ENCODE assay signal across 1 cellular context in genomic region chr5:76363385-76364261, GRCh38.
A peak's percentile ranks its signal among the peaks of the same experiment; 100 is the strongest.
TF ChIP-seq lines count a peak whose summit lies in the region.

No MANE protein-coding gene starts in this region.

TF ChIP-seq in K562, 482 proteins besides CTCF, POLR2A, EP300 and RAD21 (continued from another document and continues in another):
- TF ChIP-seq, protein P1, sequence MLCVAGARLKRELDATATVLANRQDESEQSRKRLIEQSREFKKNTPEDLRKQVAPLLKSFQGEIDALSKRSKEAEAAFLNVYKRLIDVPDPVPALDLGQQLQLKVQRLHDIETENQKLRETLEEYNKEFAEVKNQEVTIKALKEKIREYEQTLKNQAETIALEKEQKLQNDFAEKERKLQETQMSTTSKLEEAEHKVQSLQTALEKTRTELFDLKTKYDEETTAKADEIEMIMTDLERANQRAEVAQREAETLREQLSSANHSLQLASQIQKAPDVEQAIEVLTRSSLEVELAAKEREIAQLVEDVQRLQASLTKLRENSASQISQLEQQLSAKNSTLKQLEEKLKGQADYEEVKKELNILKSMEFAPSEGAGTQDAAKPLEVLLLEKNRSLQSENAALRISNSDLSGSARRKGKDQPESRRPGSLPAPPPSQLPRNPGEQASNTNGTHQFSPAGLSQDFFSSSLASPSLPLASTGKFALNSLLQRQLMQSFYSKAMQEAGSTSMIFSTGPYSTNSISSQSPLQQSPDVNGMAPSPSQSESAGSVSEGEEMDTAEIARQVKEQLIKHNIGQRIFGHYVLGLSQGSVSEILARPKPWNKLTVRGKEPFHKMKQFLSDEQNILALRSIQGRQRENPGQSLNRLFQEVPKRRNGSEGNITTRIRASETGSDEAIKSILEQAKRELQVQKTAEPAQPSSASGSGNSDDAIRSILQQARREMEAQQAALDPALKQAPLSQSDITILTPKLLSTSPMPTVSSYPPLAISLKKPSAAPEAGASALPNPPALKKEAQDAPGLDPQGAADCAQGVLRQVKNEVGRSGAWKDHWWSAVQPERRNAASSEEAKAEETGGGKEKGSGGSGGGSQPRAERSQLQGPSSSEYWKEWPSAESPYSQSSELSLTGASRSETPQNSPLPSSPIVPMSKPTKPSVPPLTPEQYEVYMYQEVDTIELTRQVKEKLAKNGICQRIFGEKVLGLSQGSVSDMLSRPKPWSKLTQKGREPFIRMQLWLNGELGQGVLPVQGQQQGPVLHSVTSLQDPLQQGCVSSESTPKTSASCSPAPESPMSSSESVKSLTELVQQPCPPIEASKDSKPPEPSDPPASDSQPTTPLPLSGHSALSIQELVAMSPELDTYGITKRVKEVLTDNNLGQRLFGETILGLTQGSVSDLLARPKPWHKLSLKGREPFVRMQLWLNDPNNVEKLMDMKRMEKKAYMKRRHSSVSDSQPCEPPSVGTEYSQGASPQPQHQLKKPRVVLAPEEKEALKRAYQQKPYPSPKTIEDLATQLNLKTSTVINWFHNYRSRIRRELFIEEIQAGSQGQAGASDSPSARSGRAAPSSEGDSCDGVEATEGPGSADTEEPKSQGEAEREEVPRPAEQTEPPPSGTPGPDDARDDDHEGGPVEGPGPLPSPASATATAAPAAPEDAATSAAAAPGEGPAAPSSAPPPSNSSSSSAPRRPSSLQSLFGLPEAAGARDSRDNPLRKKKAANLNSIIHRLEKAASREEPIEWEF (CRISPR knock-in tag; IDR thresholded peaks at IDR 0.05): no peak
- 0 out of 2 replicates have a peak, but pooled peaks have one; percentile 19 for TF ChIP-seq TCF7L2 (IDR thresholded peaks at IDR 0.05; ENCODE audit: low read depth, low read length)
- TF ChIP-seq ZNF57 (CRISPR knock-in tag; IDR thresholded peaks at IDR 0.05): no peak
- no peak for TF ChIP-seq GATAD2A (IDR thresholded peaks at IDR 0.05)
- TF ChIP-seq ZNF311 (CRISPR knock-in tag; IDR thresholded peaks at IDR 0.05): 0 out of 2 replicates have a peak, but pooled peaks have one; percentile 48
- TF ChIP-seq ZNF436 (CRISPR knock-in tag; IDR thresholded peaks at IDR 0.05): no peak
- TF ChIP-seq NFE2 (IDR thresholded peaks at IDR 0.05; ENCODE audit: low read depth): peak; percentile 65
- peak; percentile 30; the same call in 1 of the 2 replicates for TF ChIP-seq RAD51 (IDR thresholded peaks at IDR 0.05; ENCODE audit: borderline replicate concordance, low read depth)
- 0 out of 2 replicates have a peak, but pooled peaks have one; percentile 35 for TF ChIP-seq ZNF644 (tag; IDR thresholded peaks at IDR 0.05; ENCODE audit: low read depth)
- TF ChIP-seq ATF3 (IDR thresholded peaks at IDR 0.05): peak; percentile 23; the same call in 1 of the 2 replicates
- no peak for TF ChIP-seq ATF3 (CRISPR knock-in tag; conservative IDR thresholded peaks at IDR 0.05)
- TF ChIP-seq ARID1B (IDR thresholded peaks at IDR 0.05): peak; percentile 94
- TF ChIP-seq BCL6 (CRISPR knock-in tag; IDR thresholded peaks at IDR 0.05): no peak
- TF ChIP-seq OTX1 (CRISPR knock-in tag; IDR thresholded peaks at IDR 0.05): no peak
- TF ChIP-seq TAF15 (IDR thresholded peaks at IDR 0.05; ENCODE audit: low read depth, low read length): no peak
- TF ChIP-seq ATF7 (IDR thresholded peaks at IDR 0.05): peak; percentile 93
- peak; percentile 37; the same call in 1 of the 2 replicates for TF ChIP-seq NBN (IDR thresholded peaks at IDR 0.05; ENCODE audit: low read depth)
- no peak for TF ChIP-seq NKRF (IDR thresholded peaks at IDR 0.05; ENCODE audit: borderline replicate concordance)
- no peak for TF ChIP-seq TEAD2 (tag; IDR thresholded peaks at IDR 0.05)
- TF ChIP-seq HNRNPL (IDR thresholded peaks at IDR 0.05; ENCODE audit: low read depth, low read length): no peak
- TF ChIP-seq ZC3H11A (IDR thresholded peaks at IDR 0.05; ENCODE audit: low read depth, low read length): no peak
- TF ChIP-seq NR4A1 (CRISPR knock-in tag; IDR thresholded peaks at IDR 0.05): no peak
- TF ChIP-seq NR4A1 (tag; IDR thresholded peaks at IDR 0.05): 0 out of 2 replicates have a peak, but pooled peaks have one; percentile 40
- no peak for TF ChIP-seq HOXB6 (CRISPR knock-in tag; IDR thresholded peaks at IDR 0.05; ENCODE audit: borderline replicate concordance)
- TF ChIP-seq, protein P2, sequence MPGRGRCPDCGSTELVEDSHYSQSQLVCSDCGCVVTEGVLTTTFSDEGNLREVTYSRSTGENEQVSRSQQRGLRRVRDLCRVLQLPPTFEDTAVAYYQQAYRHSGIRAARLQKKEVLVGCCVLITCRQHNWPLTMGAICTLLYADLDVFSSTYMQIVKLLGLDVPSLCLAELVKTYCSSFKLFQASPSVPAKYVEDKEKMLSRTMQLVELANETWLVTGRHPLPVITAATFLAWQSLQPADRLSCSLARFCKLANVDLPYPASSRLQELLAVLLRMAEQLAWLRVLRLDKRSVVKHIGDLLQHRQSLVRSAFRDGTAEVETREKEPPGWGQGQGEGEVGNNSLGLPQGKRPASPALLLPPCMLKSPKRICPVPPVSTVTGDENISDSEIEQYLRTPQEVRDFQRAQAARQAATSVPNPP (IDR thresholded peaks at IDR 0.05; ENCODE audit: borderline replicate concordance, insufficient read depth, insufficient read length): no peak
- no peak for TF ChIP-seq SMAD3 (CRISPR knock-in tag; conservative IDR thresholded peaks at IDR 0.05)
- peak; percentile 74 to 79 for TF ChIP-seq KDM1A (IDR thresholded peaks at IDR 0.05)
- no peak for TF ChIP-seq EGR1 (conservative IDR thresholded peaks at IDR 0.05)
- TF ChIP-seq DACH1 (IDR thresholded peaks at IDR 0.05; ENCODE audit: partially characterized antibody): no peak
- TF ChIP-seq ZNF217 (CRISPR knock-in tag; IDR thresholded peaks at IDR 0.05): no peak
- TF ChIP-seq ZNF695 (CRISPR knock-in tag; IDR thresholded peaks at IDR 0.05): no peak
- TF ChIP-seq PHF8 (IDR thresholded peaks at IDR 0.05; ENCODE audit: borderline replicate concordance, low read length): peak; percentile 32; the same call in 1 of the 2 replicates
- peak; percentile 34; the same call in 1 of the 2 replicates for TF ChIP-seq MAFK (IDR thresholded peaks at IDR 0.05; ENCODE audit: low read length)
- TF ChIP-seq ZNF395 (CRISPR knock-in tag; IDR thresholded peaks at IDR 0.05): peak; percentile 56; the same call in 1 of the 2 replicates
- no peak for TF ChIP-seq ZNF830 (CRISPR knock-in tag; IDR thresholded peaks at IDR 0.05)
- TF ChIP-seq NFIX (CRISPR knock-in tag; IDR thresholded peaks at IDR 0.05; ENCODE audit: low read depth): peak; percentile 37; the same call in 1 of the 2 replicates
- peak; percentile 45 for TF ChIP-seq SMAD1 (IDR thresholded peaks at IDR 0.05; ENCODE audit: low read depth, low read length, partially characterized antibody)
- no peak for TF ChIP-seq NFYB (IDR thresholded peaks at IDR 0.05; ENCODE audit: extremely low read depth, insufficient read length)
- TF ChIP-seq ZNF584 (CRISPR knock-in tag; IDR thresholded peaks at IDR 0.05; ENCODE audit: low read depth): no peak
- TF ChIP-seq ZNF121 (CRISPR knock-in tag; conservative IDR thresholded peaks at IDR 0.05): no peak
- no peak for TF ChIP-seq PTRF (tag; IDR thresholded peaks at IDR 0.05)
- no peak for TF ChIP-seq ZNF133 (CRISPR knock-in tag; IDR thresholded peaks at IDR 0.05)
- TF ChIP-seq NFIC (IDR thresholded peaks at IDR 0.05): peak; percentile 98
- TF ChIP-seq ZEB2 (IDR thresholded peaks at IDR 0.05): 0 out of 2 replicates have a peak, but pooled peaks have one; percentile 42
- TF ChIP-seq POLR2AphosphoS5 (IDR thresholded peaks at IDR 0.05; ENCODE audit: control insufficient read depth, insufficient read depth, low read depth, low read length): peak; percentile 91
- TF ChIP-seq EWSR1 (IDR thresholded peaks at IDR 0.05; ENCODE audit: borderline replicate concordance, low read depth, partially characterized antibody): no peak
- no peak for TF ChIP-seq WHSC1 (IDR thresholded peaks at IDR 0.05; ENCODE audit: low read length)
- TF ChIP-seq MXI1 (IDR thresholded peaks at IDR 0.05; ENCODE audit: low read depth, low read length): no peak; the same call in 1 of the 2 replicates
- TF ChIP-seq NCOR1 (IDR thresholded peaks at IDR 0.05): peak; percentile 90
- TF ChIP-seq U2AF2 (optimal IDR thresholded peaks at IDR 0.05; ENCODE audit: low read depth, low read length): no peak
- no peak for TF ChIP-seq SRSF1 (IDR thresholded peaks at IDR 0.05; ENCODE audit: low read depth, low read length)
- TF ChIP-seq NRF1 (conservative IDR thresholded peaks at IDR 0.05 in 1 of 2, IDR thresholded peaks at IDR 0.05 in 1 of 2): peak in 1 of 2 experiments; percentile 42; a peak in 2 of 4 replicates
- peak; percentile 43 for TF ChIP-seq TAF9B (IDR thresholded peaks at IDR 0.05; ENCODE audit: partially characterized antibody)
- TF ChIP-seq MYBL2 (IDR thresholded peaks at IDR 0.05; ENCODE audit: low read depth): peak; percentile 61
- TF ChIP-seq MYBL2 (CRISPR knock-in tag; IDR thresholded peaks at IDR 0.05; ENCODE audit: borderline replicate concordance): no peak
- no peak for TF ChIP-seq TARDBP (IDR thresholded peaks at IDR 0.05)
- peak; percentile 90 for TF ChIP-seq SMARCA4 (IDR thresholded peaks at IDR 0.05)
- TF ChIP-seq TAL1 (IDR thresholded peaks at IDR 0.05): peak; percentile 89
- peak; percentile 94 for TF ChIP-seq TCF3 (CRISPR knock-in tag; IDR thresholded peaks at IDR 0.05)
- peak; percentile 67 for TF ChIP-seq NR2C1 (IDR thresholded peaks at IDR 0.05)
- 0 out of 2 replicates have a peak, but pooled peaks have one; percentile 50 for TF ChIP-seq NR2C1 (tag; IDR thresholded peaks at IDR 0.05)
- peak; percentile 71; the same call in 1 of the 2 replicates for TF ChIP-seq CC2D1A (IDR thresholded peaks at IDR 0.05)
- TF ChIP-seq, protein P3, sequence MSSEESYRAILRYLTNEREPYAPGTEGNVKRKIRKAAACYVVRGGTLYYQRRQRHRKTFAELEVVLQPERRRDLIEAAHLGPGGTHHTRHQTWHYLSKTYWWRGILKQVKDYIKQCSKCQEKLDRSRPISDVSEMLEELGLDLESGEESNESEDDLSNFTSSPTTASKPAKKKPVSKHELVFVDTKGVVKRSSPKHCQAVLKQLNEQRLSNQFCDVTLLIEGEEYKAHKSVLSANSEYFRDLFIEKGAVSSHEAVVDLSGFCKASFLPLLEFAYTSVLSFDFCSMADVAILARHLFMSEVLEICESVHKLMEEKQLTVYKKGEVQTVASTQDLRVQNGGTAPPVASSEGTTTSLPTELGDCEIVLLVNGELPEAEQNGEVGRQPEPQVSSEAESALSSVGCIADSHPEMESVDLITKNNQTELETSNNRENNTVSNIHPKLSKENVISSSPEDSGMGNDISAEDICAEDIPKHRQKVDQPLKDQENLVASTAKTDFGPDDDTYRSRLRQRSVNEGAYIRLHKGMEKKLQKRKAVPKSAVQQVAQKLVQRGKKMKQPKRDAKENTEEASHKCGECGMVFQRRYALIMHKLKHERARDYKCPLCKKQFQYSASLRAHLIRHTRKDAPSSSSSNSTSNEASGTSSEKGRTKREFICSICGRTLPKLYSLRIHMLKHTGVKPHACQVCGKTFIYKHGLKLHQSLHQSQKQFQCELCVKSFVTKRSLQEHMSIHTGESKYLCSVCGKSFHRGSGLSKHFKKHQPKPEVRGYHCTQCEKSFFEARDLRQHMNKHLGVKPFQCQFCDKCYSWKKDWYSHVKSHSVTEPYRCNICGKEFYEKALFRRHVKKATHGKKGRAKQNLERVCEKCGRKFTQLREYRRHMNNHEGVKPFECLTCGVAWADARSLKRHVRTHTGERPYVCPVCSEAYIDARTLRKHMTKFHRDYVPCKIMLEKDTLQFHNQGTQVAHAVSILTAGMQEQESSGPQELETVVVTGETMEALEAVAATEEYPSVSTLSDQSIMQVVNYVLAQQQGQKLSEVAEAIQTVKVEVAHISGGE (CRISPR knock-in tag; IDR thresholded peaks at IDR 0.05): peak in 1 of 3 experiments; percentile 42; a peak in 2 of 6 replicates
- TF ChIP-seq ZNF263 (CRISPR knock-in tag; IDR thresholded peaks at IDR 0.05; ENCODE audit: borderline replicate concordance): no peak; the same call in 1 of the 2 replicates
- no peak for TF ChIP-seq ZFP91 (CRISPR knock-in tag; IDR thresholded peaks at IDR 0.05)
